Comparison of ENCODE assay signal across 10 cellular contexts in genomic region chr11:13329670-13330401, GRCh38. TPM values are rescaled to one million over a fixed set of nuclear protein-coding genes. Genes with fewer than 3 reads are reported as not detected.
DNase-seq lines count a peak whose midpoint lies in the region; ATAC-seq and TF ChIP-seq lines count a peak whose summit lies in the region.
"Had no signal": no experiment of that assay in that cellular context is flagged by ENCODE, and none has a peak within 500 bp of the region (broad histone marks: within the 10 kb centered on the region; RNA-seq: fewer than 3 reads in every experiment).

No MANE protein-coding gene starts in this region.

- no peak overlapping the region for H3K4me3 Mint-ChIP-seq in T-cell

- ATAC-seq in T-cell (replicated peaks in 1 of 4) (no peak), GM21360 (IDR thresholded peaks at IDR 0.05; ENCODE audit: unreplicated experiment) (no peak), omental fat pad (ENCODE audit: low FRiP score) (no peak)

- no peaks in the 10 kb centered on the region for H3K9me3 Mint-ChIP-seq in T-cell

- no peak for TF ChIP-seq CTCF in omental fat pad (IDR thresholded peaks at IDR 0.05)

- no peaks in the 10 kb centered on the region for H3K27me3 Mint-ChIP-seq in T-cell

- peaks cover 55 to 80% (median 73%) of the 10 kb centered on the region in 3 donors for H3K4me1 Mint-ChIP-seq in T-cell

- peak overlapping the region; percentile 29 to 42 for H3K27ac Mint-ChIP-seq in T-cell

- peaks cover 26% of the 10 kb centered on the region for H3K36me3 Mint-ChIP-seq in T-cell

- CTCF ChIA-PET in T-cell (lab: Charles Lee) = interaction anchor here in 1 of 2 donors (0.5 kb wide), 1 partner anchor 9 kb away, joined by 3 read pairs; no protein-coding TSS in a partner anchor

- DNase-seq in D341Med (ENCODE audit: low spot score) = peak; percentile 54
- DNase-seq in NCI-H1436 treated with DMSO at 0.1 percent for 48 hours (lab: John Stamatoyannopoulos, UW) = peak; percentile 81
- no peak for DNase-seq in T-cell
- peak; percentile 36 for DNase-seq in kidney glomerular epithelial cell (lab: John Stamatoyannopoulos, UW)
- no peak for DNase-seq in activated effector memory CD4-positive, alpha-beta T cell treated with Interleukin-2 at 50 U/mL for 16 hours
- DNase-seq in glomerular visceral epithelial cell (ENCODE audit: extremely low spot score) = no peak
- no peak for DNase-seq in omental fat pad (ENCODE audit: low spot score)
- DNase-seq: activated naive CD4-positive, alpha-beta T cell treated with Interleukin-2 at 50 U/mL for 16 hours; T-helper 2 cell had no signal

- POLR2A ChIA-PET in T-cell (lab: Charles Lee) = interaction anchor here in 1 of 2 donors (0.6 kb wide), 1 partner anchor 51 kb away, joined by 3 read pairs; no protein-coding TSS in a partner anchor

RNA-seq across cellular contexts. Expression of gene BMAL1, which starts 52.2 kb away (rescaled TPM):
- 10 to 100 TPM; 67.9 to 99.2 (median 72.1) TPM for total RNA-seq in T-cell
- 10 to 100 TPM; 52.5 to 60.5 (median 53.9) TPM for total RNA-seq in omental fat pad

Comparison
In these comparisons a context has a peak if more than half of its experiments do, and no peak if none do; other contexts are left out.
1. DNase-seq: peak in D341Med (single experiment), NCI-H1436 treated with DMSO at 0.1 percent for 48 hours (single experiment) and kidney glomerular epithelial cell (single experiment); none in T-cell (0 of 34), activated effector memory CD4-positive, alpha-beta T cell treated with Interleukin-2 at 50 U/mL for 16 hours (single experiment), glomerular visceral epithelial cell (single experiment) and omental fat pad (single experiment).